In genomic region chr17:17103160-17103559, GRCh38 we compare ENCODE assay signal across 24 cellular contexts.
DNase-seq lines count a peak whose midpoint lies in the region; ATAC-seq, FAIRE-seq and TF ChIP-seq lines count a peak whose summit lies in the region.
"Had no signal": no experiment of that assay in that cellular context is flagged by ENCODE, and none has a peak within 500 bp of the region (broad histone marks: within the 10 kb centered on the region; RNA-seq: fewer than 3 reads in every experiment).

No MANE protein-coding gene starts in this region.

- TF ChIP-seq CTCF in breast epithelium (IDR thresholded peaks at IDR 0.05) (no peak), MCF 10A (IDR thresholded peaks at IDR 0.05; ENCODE audit: unreplicated experiment) (no peak), H1 (IDR thresholded peaks at IDR 0.05; ENCODE audit: control extremely low read depth in 1 of 3, insufficient read depth in 1 of 3, low read depth in 1 of 3, low read length in 3 of 3) (no peak), type B pancreatic cell (conservative IDR thresholded peaks at IDR 0.05) (no peak), upper lobe of right lung (IDR thresholded peaks at IDR 0.05) (no peak)

- no peak overlapping the region for H2BK15ac ChIP-seq in H1 (ENCODE audit: low read length)

- no peak overlapping the region for H3K23ac ChIP-seq in H1 (ENCODE audit: insufficient read length)

- no peak overlapping the region for H3K18ac ChIP-seq in H1 (ENCODE audit: extremely low read depth, low read length)

- intact Hi-C loops in breast epithelium (cut with DNase I; ENCODE audit: low total_unique reads) (no loop called here), MCF 10A (cut with micrococcal nuclease) (no loop called here), upper lobe of right lung (cut with DNase I) (no loop called here)

- peaks cover 1 to 4% of the 10 kb centered on the region in 2 experiments for H4K20me1 ChIP-seq in H1 (replicated peaks in 1 of 2; ENCODE audit: control insufficient read depth in 1 of 2, insufficient read depth in 2 of 2, low read length in 2 of 2)

- H3K27ac Mint-ChIP-seq in MCF 10A (ENCODE audit: low read depth, unreplicated experiment) (no peak overlapping the region), naive B cell (peak overlapping the region in 4 of 6 donors; percentile 37 to 67 (median 46)), type B pancreatic cell (peak overlapping the region; percentile 51)
- H3K27ac Mint-ChIP-seq: activated CD4-positive, alpha-beta T cell treated with anti-CD3 and anti-CD28 coated beads, Interleukin-2, amount 10 ng/mL, durations not matched to agents 24 days and 14 days had no signal

- no peak overlapping the region for H3K14ac ChIP-seq in H1 (ENCODE audit: insufficient read length)

- no peak overlapping the region for H2BK120ac ChIP-seq in H1 (replicated peaks; ENCODE audit: low read depth, low read length)

- no peak overlapping the region; the same call in 1 of the 2 replicates for H4K8ac ChIP-seq in H1 (ENCODE audit: extremely low read depth, insufficient read depth, low read length)

- no peak overlapping the region for H4K5ac ChIP-seq in H1 (ENCODE audit: insufficient read length, low read depth, low read length)

- no peak overlapping the region for H2AK5ac ChIP-seq in H1 (ENCODE audit: low read depth, low read length)

- no peak for FAIRE-seq in H1 (lab: Jason Lieb, UNC)
- FAIRE-seq: A204.1, astrocyte, small intestine had no signal

- H3K27ac ChIP-seq in breast epithelium = peak overlapping the region; percentile 40 to 60
- H3K27ac ChIP-seq in H1 (ENCODE audit: low read depth, low read length) = no peak overlapping the region; the same call in 1 of the 2 replicates
- H3K27ac ChIP-seq in upper lobe of right lung = no peak overlapping the region
- H3K27ac ChIP-seq: C4-2B, epithelial cell of prostate had no signal

- BruUV-seq in MCF 10A (replicated peaks; lab: Mats Ljungman, UMichigan) = no TSS peak

- no peaks in the 10 kb centered on the region for H3K23me2 ChIP-seq in H1 (ENCODE audit: low read depth, low read length)

- CTCF ChIA-PET in MCF 10A (lab: Yijun Ruan, JAX) = no interaction called here
- CTCF ChIA-PET in H1 (lab: Charles Lee; ENCODE audit: partially characterized antibody) = interaction anchor here (1.4 to 2.5 kb wide), 2 partner anchors 9 to 39 kb away, joined by 6 to 13 read pairs; no protein-coding TSS in a partner anchor

- DNase-seq in breast epithelium (ENCODE audit: low spot score in 2 of 2) (no peak), MCF 10A (ENCODE audit: unreplicated experiment) (no peak), H1 (ENCODE audit: low read depth in 1 of 2, low spot score in 2 of 2) (no peak), naive B cell (no peak), type B pancreatic cell (ENCODE audit: extremely low spot score, unreplicated experiment) (no peak), SW 1271 (lab: John Stamatoyannopoulos, UW) (no peak), upper lobe of right lung (no peak)
- DNase-seq: activated CD4-positive, alpha-beta T cell treated with anti-CD3 and anti-CD28 coated beads, Interleukin-2, amount 10 ng/mL, durations not matched to agents 24 days and 14 days; activated T-cell treated with anti-CD3 and anti-CD28 coated beads for 4 hours; DMS53; foreskin melanocyte; NCI-H1417 treated with DMSO at 0.1 percent for 48 hours; NCI-H2171 treated with DMSO at 0.1 percent for 48 hours; NCI-H69; small intestine; stimulated activated CD4-positive, alpha-beta T cell treated with anti-CD3 and anti-CD28 coated beads, Interleukin-4, amount 100 ng/mL, for 4 hours had no signal

- H3K4me1 Mint-ChIP-seq in MCF 10A (ENCODE audit: insufficient read depth, unreplicated experiment) (peaks cover 12% of the 10 kb centered on the region), naive B cell (peaks cover 47 to 58% (median 48%) of the 10 kb centered on the region in 3 donors), type B pancreatic cell (ENCODE audit: unreplicated experiment) (peaks cover 44% of the 10 kb centered on the region)

- 84% methylated on average over 6 of the region's 6 CpGs; no CpG with 5 or more reads in 1 of the 2 experiments for WGBS in H1 (ENCODE audit: extremely low coverage in 1 of 2, insufficient coverage in 1 of 2, insufficient read length in 1 of 2, insufficient replicate concordance in 2 of 2, low coverage in 1 of 2, low lambda C conversion rate in 2 of 2, missing lambda C conversion rate in 1 of 2), 2 experiments

- H2BK20ac ChIP-seq in H1 (ENCODE audit: low read length) = no peak overlapping the region

- TF ChIP-seq RAD21 in H1 (IDR thresholded peaks at IDR 0.05 in 1 of 2, conservative IDR thresholded peaks at IDR 0.05 in 1 of 2; ENCODE audit: low read depth in 2 of 2, low read length in 2 of 2) = no peak

- no peak overlapping the region for H3K9ac ChIP-seq in H1 (replicated peaks in 1 of 4; ENCODE audit: extremely low read depth in 1 of 4, low read depth in 3 of 4, low read length in 3 of 4)

- H3K36me3 ChIP-seq in breast epithelium (no peaks in the 10 kb centered on the region), H1 (ENCODE audit: control insufficient read depth in 2 of 4, insufficient read depth in 4 of 4, low read length in 3 of 4) (no peaks in the 10 kb centered on the region), upper lobe of right lung (peaks cover 10% of the 10 kb centered on the region)

- no peak overlapping the region for H4K91ac ChIP-seq in H1 (replicated peaks; ENCODE audit: insufficient read length, low read length)

- H3K56ac ChIP-seq in H1 (replicated peaks; ENCODE audit: insufficient read length, low read depth, low read length) = no peak overlapping the region

- H3K9me3 Mint-ChIP-seq in MCF 10A (ENCODE audit: unreplicated experiment) (no peaks in the 10 kb centered on the region), naive B cell (no peaks in the 10 kb centered on the region), type B pancreatic cell (no peaks in the 10 kb centered on the region)
- H3K9me3 Mint-ChIP-seq: activated CD4-positive, alpha-beta T cell treated with anti-CD3 and anti-CD28 coated beads, Interleukin-2, amount 10 ng/mL, durations not matched to agents 24 days and 14 days; activated naive CD4-positive, alpha-beta T cell treated with anti-CD3 and anti-CD28 coated beads, Interleukin-2, amount 50 U/mL, for 24 hours had no signal

- TF ChIP-seq POLR2A in breast epithelium (IDR thresholded peaks at IDR 0.05) = no peak
- TF ChIP-seq POLR2A in H1 (IDR thresholded peaks at IDR 0.05; ENCODE audit: control extremely low read depth in 1 of 2, low read depth in 2 of 2, low read length in 2 of 2) = no peak

- H2AFZ ChIP-seq in H1 (ENCODE audit: low read length) = no peak overlapping the region

- peaks cover 0 to 9% of the 10 kb centered on the region in 2 experiments; a peak in 1 of 4 replicates for H3K79me2 ChIP-seq in H1 (ENCODE audit: control insufficient read depth in 1 of 2, insufficient read depth in 2 of 2, low read length in 2 of 2)

- no peaks in the 10 kb centered on the region for H3K9me3 ChIP-seq in breast epithelium
- no peaks in the 10 kb centered on the region for H3K9me3 ChIP-seq in H1 (ENCODE audit: insufficient read depth in 2 of 2, low read depth in 1 of 2, low read length in 1 of 2)
- no peaks in the 10 kb centered on the region for H3K9me3 ChIP-seq in upper lobe of right lung

- H2BK12ac ChIP-seq in H1 (ENCODE audit: low read depth, low read length) = no peak overlapping the region

- H3K36me3 Mint-ChIP-seq in MCF 10A (ENCODE audit: insufficient read depth, unreplicated experiment) (peaks cover 17% of the 10 kb centered on the region), naive B cell (no peaks in the 10 kb centered on the region), type B pancreatic cell (peaks cover 3% of the 10 kb centered on the region)
- H3K36me3 Mint-ChIP-seq: activated naive CD4-positive, alpha-beta T cell treated with anti-CD3 and anti-CD28 coated beads, Interleukin-2, amount 50 U/mL, for 24 hours had no signal

- no peak for TF ChIP-seq EP300 in H1 (IDR thresholded peaks at IDR 0.05; ENCODE audit: borderline replicate concordance in 1 of 2, low read depth in 2 of 2, low read length in 2 of 2)

- H3K79me1 ChIP-seq in H1 (ENCODE audit: low read depth, low read length) = peaks cover 10% of the 10 kb centered on the region

- H3K27me3 Mint-ChIP-seq in MCF 10A (ENCODE audit: insufficient read depth, unreplicated experiment) = no peaks in the 10 kb centered on the region
- H3K27me3 Mint-ChIP-seq in naive B cell = no peaks in the 10 kb centered on the region
- no peaks in the 10 kb centered on the region for H3K27me3 Mint-ChIP-seq in type B pancreatic cell
- H3K27me3 Mint-ChIP-seq: activated CD4-positive, alpha-beta T cell treated with anti-CD3 and anti-CD28 coated beads, Interleukin-2, amount 10 ng/mL, durations not matched to agents 24 days and 14 days; activated naive CD4-positive, alpha-beta T cell treated with anti-CD3 and anti-CD28 coated beads, Interleukin-2, amount 50 U/mL, for 24 hours had no signal

- no peak for ATAC-seq in naive B cell (ENCODE audit: low read depth in 2 of 2)
- ATAC-seq in upper lobe of right lung = no peak
- no peak for ATAC-seq in GM19324 (IDR thresholded peaks at IDR 0.05; ENCODE audit: low FRiP score, unreplicated experiment)
- ATAC-seq: Panc1, SK-N-SH treated with all-trans-retinoic acid at 6 μM for 48 hours had no signal

- H3K4me3 Mint-ChIP-seq in MCF 10A (ENCODE audit: unreplicated experiment) (no peak overlapping the region), naive B cell (no peak overlapping the region), type B pancreatic cell (no peak overlapping the region)
- H3K4me3 Mint-ChIP-seq: activated CD4-positive, alpha-beta T cell treated with anti-CD3 and anti-CD28 coated beads, Interleukin-2, amount 10 ng/mL, durations not matched to agents 24 days and 14 days; activated naive CD4-positive, alpha-beta T cell treated with anti-CD3 and anti-CD28 coated beads, Interleukin-2, amount 50 U/mL, for 24 hours had no signal

- H3K4me2 ChIP-seq in H1 (ENCODE audit: insufficient read depth in 1 of 2, low read depth in 2 of 2, low read length in 2 of 2) = no peak overlapping the region

- H2BK5ac ChIP-seq in H1 (ENCODE audit: low read depth, low read length) = peak overlapping the region; percentile 39; the same call in 1 of the 2 replicates

- H3K4ac ChIP-seq in H1 (replicated peaks; ENCODE audit: insufficient read length, low read depth, low read length) = no peak overlapping the region

- H3K4me1 ChIP-seq in breast epithelium = peaks cover 8 to 18% of the 10 kb centered on the region in 2 donors
- H3K4me1 ChIP-seq in H1 (replicated peaks in 1 of 4; ENCODE audit: control insufficient read depth in 3 of 4, insufficient read depth in 4 of 4, low read length in 3 of 4) = peaks cover 0 to 7% (median 4%) of the 10 kb centered on the region in 4 experiments; a peak in 4 of 7 replicates
- peaks cover 46% of the 10 kb centered on the region for H3K4me1 ChIP-seq in upper lobe of right lung

- POLR2A ChIA-PET in MCF 10A (lab: Yijun Ruan, JAX) (no interaction called here), H1 (lab: Charles Lee; ENCODE audit: partially characterized antibody) (no interaction called here)

- no peak overlapping the region for H3K4me3 ChIP-seq in breast epithelium
- no peak overlapping the region for H3K4me3 ChIP-seq in H1 (ENCODE audit: extremely low read depth in 1 of 4, insufficient read depth in 2 of 4, low read depth in 3 of 4, low read length in 4 of 4)
- H3K4me3 ChIP-seq in upper lobe of right lung = no peak overlapping the region

- H3K27me3 ChIP-seq in breast epithelium = no peaks in the 10 kb centered on the region
- H3K27me3 ChIP-seq in H1 (replicated peaks in 1 of 4; ENCODE audit: control insufficient read depth in 3 of 4, extremely low read depth in 1 of 4, insufficient read depth in 3 of 4, low read length in 3 of 4) = no peaks in the 10 kb centered on the region
- H3K27me3 ChIP-seq in upper lobe of right lung = no peaks in the 10 kb centered on the region

Comparison
In these comparisons a context has a peak if more than half of its experiments do, and no peak if none do; other contexts are left out.
1. H3K27ac ChIP-seq: peak in breast epithelium (2 of 2); none in H1 (single experiment) and upper lobe of right lung (single experiment).